8 cellular contexts compared by ENCODE assay signal in genomic region chr1:41322835-41323234, GRCh38. TPM values are rescaled to one million over a fixed set of nuclear protein-coding genes. Genes with fewer than 3 reads are reported as not detected.
DNase-seq lines count a peak whose midpoint lies in the region; ATAC-seq, FAIRE-seq and TF ChIP-seq lines count a peak whose summit lies in the region.

No MANE protein-coding gene starts in this region.

- H3K36me3 Mint-ChIP-seq in HFFc6 (ENCODE audit: low read depth), result no peaks in the 10 kb centered on the region

- ATAC-seq in left lung (peak; percentile 76), upper lobe of right lung (peak; percentile 77), GM18867 (IDR thresholded peaks at IDR 0.05; ENCODE audit: unreplicated experiment) (no peak)

- H3K9me3 Mint-ChIP-seq in HFFc6, result no peaks in the 10 kb centered on the region

- H3K27ac Mint-ChIP-seq in HFFc6, result no peak overlapping the region

- H3K27me3 ChIP-seq in breast epithelium, result no peaks in the 10 kb centered on the region
- no peaks in the 10 kb centered on the region for H3K27me3 ChIP-seq in left lung
- H3K27me3 ChIP-seq in upper lobe of right lung, result no peaks in the 10 kb centered on the region

- no peak for DNase-seq in D721Med (ENCODE audit: insufficient read length, low spot score)
- DNase-seq in HFFc6, result peak; percentile 10
- DNase-seq in RPMI7951 (ENCODE audit: low read depth), result peak; percentile 52
- DNase-seq in breast epithelium (ENCODE audit: low spot score in 2 of 2), result peak in 1 of 2 donors; percentile 57
- no peak for DNase-seq in left lung
- no peak for DNase-seq in upper lobe of right lung
- no peak for DNase-seq in NCI-H2227 treated with DMSO at 0.1 percent for 48 hours (lab: John Stamatoyannopoulos, UW)

- no peak for FAIRE-seq in D721Med (lab: Jason Lieb, UNC)

- TF ChIP-seq CTCF in D721Med (IDR thresholded peaks at IDR 0.05; ENCODE audit: insufficient read depth, missing control alignments) (peak; percentile 63), HFFc6 (IDR thresholded peaks at IDR 0.05) (peak; percentile 72), breast epithelium (IDR thresholded peaks at IDR 0.05) (peak in 2 of 3 donors; percentile 21 to 69), left lung (IDR thresholded peaks at IDR 0.05) (peak in 1 of 2 donors; percentile 9), upper lobe of right lung (IDR thresholded peaks at IDR 0.05) (peak; percentile 43)

- H3K27me3 Mint-ChIP-seq in HFFc6 (ENCODE audit: insufficient read depth), result peaks cover 18% of the 10 kb centered on the region

- H3K4me1 ChIP-seq in breast epithelium (no peaks in the 10 kb centered on the region), left lung (no peaks in the 10 kb centered on the region), upper lobe of right lung (no peaks in the 10 kb centered on the region)

- H3K27ac ChIP-seq in breast epithelium (no peak overlapping the region), left lung (no peak overlapping the region), upper lobe of right lung (no peak overlapping the region)

- H3K4me3 ChIP-seq in breast epithelium (no peak overlapping the region), left lung (no peak overlapping the region), upper lobe of right lung (no peak overlapping the region)

- H3K9me3 ChIP-seq in breast epithelium, result no peaks in the 10 kb centered on the region
- H3K9me3 ChIP-seq in left lung, result no peaks in the 10 kb centered on the region
- H3K9me3 ChIP-seq in upper lobe of right lung, result no peaks in the 10 kb centered on the region

- H3K36me3 ChIP-seq in breast epithelium (no peaks in the 10 kb centered on the region), left lung (no peaks in the 10 kb centered on the region), upper lobe of right lung (no peaks in the 10 kb centered on the region)

- peaks cover 35% of the 10 kb centered on the region for H3K4me1 Mint-ChIP-seq in HFFc6 (ENCODE audit: low read depth)

- H3K4me3 Mint-ChIP-seq in HFFc6, result no peak overlapping the region

- no peak for TF ChIP-seq POLR2A in breast epithelium (IDR thresholded peaks at IDR 0.05)

- intact Hi-C loops in breast epithelium (cut with DNase I; ENCODE audit: low total_unique reads), result no loop called here
- intact Hi-C loops in left lung (cut with DNase I), result no loop called here
- intact Hi-C loops in upper lobe of right lung (cut with DNase I), result loop anchor here (10.0 kb wide), 1 partner anchor 92 kb away; no protein-coding TSS in a partner anchor

RNA-seq across cellular contexts. Expression of gene FOXO6, which starts 38.4 kb away (rescaled TPM):
- total RNA-seq in HFFc6 (2021; fragmentation: NEBNext Ultra II Directional; extraction: Animal tissue kit (Norgen Biotek cat#: 25700)), result under 1 TPM in 2 of 6 experiments, not detected in 4; 0.07 to 0.08 TPM
- total RNA-seq in RPMI7951 (2014; rRNA removed; shearing (Covaris generic)), result not detected in 2 replicates
- total RNA-seq in breast epithelium (1 to 10 TPM in 1 of 3 donors, under 1 TPM in 1, not detected in 1; 0.98 to 1.3 TPM), left lung (1 to 10 TPM in 1 of 2 donors, under 1 TPM in 1; 0.63 to 1.0 TPM), upper lobe of right lung (0.43 TPM)

Comparison
In these comparisons a context has a peak if more than half of its experiments do, and no peak if none do; other contexts are left out.
1. DNase-seq: peak in HFFc6 (single experiment) and RPMI7951 (single experiment); none in D721Med (single experiment), left lung (0 of 2), upper lobe of right lung (single experiment) and NCI-H2227 treated with DMSO at 0.1 percent for 48 hours (single experiment).